8 cellular contexts compared by ENCODE assay signal in the genomic region with DNA sequence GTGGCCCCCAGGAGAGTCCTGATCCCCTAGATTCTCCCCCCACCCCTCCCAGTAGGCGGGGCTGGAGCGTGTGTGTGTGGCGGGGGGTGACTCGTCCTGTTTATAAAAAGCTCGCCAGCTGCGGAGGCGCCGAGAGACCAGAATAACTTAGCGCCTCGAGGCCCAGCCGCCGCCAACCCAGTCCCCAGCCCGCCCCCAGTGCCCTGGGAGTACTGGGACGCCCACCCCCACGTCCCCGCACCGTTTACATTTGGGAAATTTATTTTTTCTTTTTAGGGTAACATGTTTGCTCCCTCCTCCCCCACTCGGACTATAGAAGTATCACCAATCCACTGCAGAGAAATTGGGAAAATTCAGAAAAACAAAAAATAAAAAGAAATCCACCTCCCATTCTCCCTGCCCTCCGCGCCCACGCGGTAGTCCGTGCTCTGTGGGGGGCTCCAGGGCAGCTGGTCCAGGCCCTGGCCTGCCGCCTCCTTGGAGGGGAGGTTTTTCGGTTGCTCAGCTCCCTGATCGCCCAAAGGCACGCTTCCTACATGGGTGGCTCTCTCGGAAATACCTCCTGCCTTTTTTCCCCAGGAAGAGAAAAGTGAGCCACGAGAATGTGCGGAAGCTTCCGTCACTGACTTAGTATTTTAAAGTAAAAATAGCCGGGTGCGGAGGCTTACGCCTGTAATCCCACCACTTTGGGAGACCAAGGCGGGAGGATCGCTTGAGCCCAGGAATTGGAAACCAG. TPM values are rescaled to one million over a fixed set of nuclear protein-coding genes. Genes with fewer than 3 reads are reported as not detected.
DNase-seq lines count a peak whose midpoint lies in the region; ATAC-seq, FAIRE-seq and TF ChIP-seq lines count a peak whose summit lies in the region.

No MANE protein-coding gene starts in this region.

- H3K9me3 ChIP-seq in upper lobe of right lung, result no peaks in the 10 kb centered on the region

- H3K4me3 ChIP-seq in ACC112 (ENCODE audit: low read depth, low read length), result peak overlapping the region; percentile 88
- H3K4me3 ChIP-seq in GM23338, result peak overlapping the region; percentile 78
- H3K4me3 ChIP-seq in upper lobe of right lung, result peak overlapping the region; percentile 71

- H3K27ac ChIP-seq in ACC112 (ENCODE audit: low read depth, low read length) (peak overlapping the region; percentile 83), GM23338 (ENCODE audit: low read depth) (peak overlapping the region; percentile 99), upper lobe of right lung (peak overlapping the region; percentile 95)

- H3K79me2 ChIP-seq in ACC112 (ENCODE audit: control insufficient read depth, insufficient read depth, low read length, unreplicated experiment) (no peaks in the 10 kb centered on the region), GM23338 (replicated peaks; ENCODE audit: insufficient read depth) (0 out of 2 replicates have a peak, but pooled peaks cover 6% of the 10 kb centered on the region)

- H3F3A ChIP-seq in GM23338 (replicated peaks; ENCODE audit: low read depth), result peaks cover 31% of the 10 kb centered on the region

- no peaks in the 10 kb centered on the region; the same call in none of the 2 replicates for H4K20me1 ChIP-seq in GM23338 (replicated peaks; ENCODE audit: insufficient read depth)

- no peaks in the 10 kb centered on the region for H3K9me3 Mint-ChIP-seq in GM23338
- H3K9me3 Mint-ChIP-seq in activated naive CD4-positive, alpha-beta T cell treated with anti-CD3 and anti-CD28 coated beads, Interleukin-2, amount 50 U/mL, for 24 hours, result no peaks in the 10 kb centered on the region
- H3K9me3 Mint-ChIP-seq in nephron progenitor cell, result no peaks in the 10 kb centered on the region

- peaks cover 4% of the 10 kb centered on the region for H3K4me1 ChIP-seq in ACC112 (ENCODE audit: control insufficient read depth, insufficient read depth, low read length, unreplicated experiment)
- H3K4me1 ChIP-seq in GM23338 (ENCODE audit: insufficient read depth), result peaks cover 11% of the 10 kb centered on the region
- H3K4me1 ChIP-seq in upper lobe of right lung, result peaks cover 21% of the 10 kb centered on the region

- TF ChIP-seq CTCF in GM23338 (conservative IDR thresholded peaks at IDR 0.05; ENCODE audit: low read depth in 2 of 2) (no peak), nephron progenitor cell (IDR thresholded peaks at IDR 0.05) (no peak), upper lobe of right lung (IDR thresholded peaks at IDR 0.05) (no peak)

- DNase-seq in GM23338 (ENCODE audit: low spot score), result peak; percentile 71
- peak; percentile 72 for DNase-seq in RKO (ENCODE audit: low spot score)
- peak; percentile 75 to 76 for DNase-seq in frontal cortex (ENCODE audit: low spot score in 2 of 2)
- DNase-seq in nephron progenitor cell, result peak; percentile 63
- peak; percentile 87 for DNase-seq in upper lobe of right lung
- DNase-seq in mesenteric fat pad (ENCODE audit: low spot score), result no peak

- ATAC-seq in GM23338, result peak; percentile 4
- peak; percentile 5 for ATAC-seq in upper lobe of right lung

- intact Hi-C loops in upper lobe of right lung (cut with DNase I), result loop anchor here (10.0 kb wide), 1 partner anchor 49 kb away; a partner anchor contains a TSS

- peak overlapping the region; percentile 27 for H2AFZ ChIP-seq in ACC112 (ENCODE audit: low read length, unreplicated experiment)
- peak overlapping the region; percentile 49; the same call in 1 of the 2 replicates for H2AFZ ChIP-seq in GM23338

- H3K4me2 ChIP-seq in GM23338, result peak overlapping the region; percentile 99

- H3K27me3 ChIP-seq in ACC112 (ENCODE audit: insufficient read depth, low read length) (no peaks in the 10 kb centered on the region), GM23338 (ENCODE audit: insufficient read depth) (no peaks in the 10 kb centered on the region), upper lobe of right lung (no peaks in the 10 kb centered on the region)

- H3K36me3 ChIP-seq in ACC112 (ENCODE audit: insufficient read depth, low read length), result no peaks in the 10 kb centered on the region
- no peaks in the 10 kb centered on the region for H3K36me3 ChIP-seq in GM23338 (ENCODE audit: insufficient read depth)
- H3K36me3 ChIP-seq in upper lobe of right lung, result no peaks in the 10 kb centered on the region

- peaks cover 16% of the 10 kb centered on the region for H3K27me3 Mint-ChIP-seq in GM23338 (ENCODE audit: insufficient read depth, low read depth, poor library complexity)
- H3K27me3 Mint-ChIP-seq in activated naive CD4-positive, alpha-beta T cell treated with anti-CD3 and anti-CD28 coated beads, Interleukin-2, amount 50 U/mL, for 24 hours, result peaks cover 1% of the 10 kb centered on the region
- peaks cover 45% of the 10 kb centered on the region for H3K27me3 Mint-ChIP-seq in nephron progenitor cell (ENCODE audit: low read depth, poor library complexity)

- H3K9me2 ChIP-seq in GM23338 (ENCODE audit: insufficient read depth), result no peaks in the 10 kb centered on the region

- H3K4me3 Mint-ChIP-seq in GM23338 (peak overlapping the region; percentile 85), nephron progenitor cell (peak overlapping the region; percentile 89)
- peak overlapping the region; percentile 96 for H3K4me3 Mint-ChIP-seq in activated naive CD4-positive, alpha-beta T cell treated with anti-CD3 and anti-CD28 coated beads, Interleukin-2, amount 50 U/mL, for 24 hours

- H3K4me1 Mint-ChIP-seq in GM23338 (peaks cover 23% of the 10 kb centered on the region), nephron progenitor cell (peaks cover 41% of the 10 kb centered on the region)
- peaks cover 22% of the 10 kb centered on the region for H3K4me1 Mint-ChIP-seq in activated naive CD4-positive, alpha-beta T cell treated with anti-CD3 and anti-CD28 coated beads, Interleukin-2, amount 50 U/mL, for 24 hours

- H3K36me3 Mint-ChIP-seq in GM23338 (ENCODE audit: low read depth) (peaks cover 12% of the 10 kb centered on the region), nephron progenitor cell (ENCODE audit: low read depth) (peaks cover 14% of the 10 kb centered on the region)
- no peaks in the 10 kb centered on the region for H3K36me3 Mint-ChIP-seq in activated naive CD4-positive, alpha-beta T cell treated with anti-CD3 and anti-CD28 coated beads, Interleukin-2, amount 50 U/mL, for 24 hours

- H3K27ac Mint-ChIP-seq in GM23338 (peak overlapping the region; percentile 94), nephron progenitor cell (peak overlapping the region; percentile 97)
- no peak overlapping the region for H3K27ac Mint-ChIP-seq in activated naive CD4-positive, alpha-beta T cell treated with anti-CD3 and anti-CD28 coated beads, Interleukin-2, amount 50 U/mL, for 24 hours

- FAIRE-seq in frontal cortex (lab: Jason Lieb, UNC), result no peak

TF ChIP-seq in GM23338, 12 proteins besides CTCF, POLR2A, EP300 and RAD21:
- no peak for TF ChIP-seq STAT1 (IDR thresholded peaks at IDR 0.05; ENCODE audit: unreplicated experiment)
- no peak for TF ChIP-seq EZH2 (IDR thresholded peaks at IDR 0.05; ENCODE audit: low read depth, unreplicated experiment)
- TF ChIP-seq POLR2AphosphoS5 (IDR thresholded peaks at IDR 0.05; ENCODE audit: low read depth), result peak; percentile 54; the same call in 1 of the 2 replicates
TF ChIP-seq in GM23338: peak in this region for 1.

RNA-seq across cellular contexts. Expression of a gene that starts 1.5 kb away (rescaled TPM):
- total RNA-seq in GM23338 (2014; rRNA removed; shearing (Covaris generic)), result 9.7 and 11.6 TPM in 2 replicates
- polyA plus RNA-seq in GM23338 (2016; fragmentation: Nextera tagmentation; extraction: Ambion mirVana), result 20.3 and 24.1 TPM in 2 replicates
- total RNA-seq in frontal cortex, result 42.0 TPM
- 1.9 TPM for total RNA-seq in upper lobe of right lung
- 3.0 TPM for total RNA-seq in mesenteric fat pad

RNA-seq across cellular contexts. Expression of a gene that starts 12.3 kb away (rescaled TPM):
- total RNA-seq in GM23338 (2014; rRNA removed; shearing (Covaris generic)), result 41.9 and 81.3 TPM in 2 replicates
- polyA plus RNA-seq in GM23338 (2016; fragmentation: Nextera tagmentation; extraction: Ambion mirVana), result 38.7 and 40.2 TPM in 2 replicates
- total RNA-seq in frontal cortex (4.5 TPM), upper lobe of right lung (8.2 TPM), mesenteric fat pad (10.7 TPM)

RNA-seq across cellular contexts. Expression of a gene that starts 20.9 kb away (rescaled TPM):
- total RNA-seq in GM23338 (2014; rRNA removed; shearing (Covaris generic)), result 3.6 and 7.1 TPM in 2 replicates
- 1.6 and 2.5 TPM in 2 replicates for polyA plus RNA-seq in GM23338 (2016; fragmentation: Nextera tagmentation; extraction: Ambion mirVana)
- total RNA-seq in frontal cortex (1.2 TPM), upper lobe of right lung (7.6 TPM), mesenteric fat pad (not detected)

RNA-seq across cellular contexts. Expression of a gene that starts 31.7 kb away (rescaled TPM):
- total RNA-seq in GM23338 (2014; rRNA removed; shearing (Covaris generic)), result 17.1 and 27.4 TPM in 2 replicates
- 31.9 and 34.4 TPM in 2 replicates for polyA plus RNA-seq in GM23338 (2016; fragmentation: Nextera tagmentation; extraction: Ambion mirVana)
- total RNA-seq in frontal cortex (0.41 TPM), upper lobe of right lung (554 TPM), mesenteric fat pad (236 TPM)

RNA-seq across cellular contexts. Expression of a gene that starts 52.4 kb away (rescaled TPM):
- total RNA-seq in GM23338 (2014; rRNA removed; shearing (Covaris generic)), result 37.1 and 66.6 TPM in 2 replicates
- polyA plus RNA-seq in GM23338 (2016; fragmentation: Nextera tagmentation; extraction: Ambion mirVana), result 8.5 and 9.8 TPM in 2 replicates
- 24.9 TPM for total RNA-seq in frontal cortex
- 24.2 TPM for total RNA-seq in upper lobe of right lung
- total RNA-seq in mesenteric fat pad, result 14.8 TPM
